Comparison of ENCODE assay signal across 1 cellular context in genomic region chr3:98877132-98877531, GRCh38.
TF ChIP-seq lines count a peak whose summit lies in the region.

No MANE protein-coding gene starts in this region.

TF ChIP-seq in HCT116, 20 proteins besides CTCF, POLR2A, EP300 and RAD21 (continued from another document):
- TF ChIP-seq, protein P1, sequence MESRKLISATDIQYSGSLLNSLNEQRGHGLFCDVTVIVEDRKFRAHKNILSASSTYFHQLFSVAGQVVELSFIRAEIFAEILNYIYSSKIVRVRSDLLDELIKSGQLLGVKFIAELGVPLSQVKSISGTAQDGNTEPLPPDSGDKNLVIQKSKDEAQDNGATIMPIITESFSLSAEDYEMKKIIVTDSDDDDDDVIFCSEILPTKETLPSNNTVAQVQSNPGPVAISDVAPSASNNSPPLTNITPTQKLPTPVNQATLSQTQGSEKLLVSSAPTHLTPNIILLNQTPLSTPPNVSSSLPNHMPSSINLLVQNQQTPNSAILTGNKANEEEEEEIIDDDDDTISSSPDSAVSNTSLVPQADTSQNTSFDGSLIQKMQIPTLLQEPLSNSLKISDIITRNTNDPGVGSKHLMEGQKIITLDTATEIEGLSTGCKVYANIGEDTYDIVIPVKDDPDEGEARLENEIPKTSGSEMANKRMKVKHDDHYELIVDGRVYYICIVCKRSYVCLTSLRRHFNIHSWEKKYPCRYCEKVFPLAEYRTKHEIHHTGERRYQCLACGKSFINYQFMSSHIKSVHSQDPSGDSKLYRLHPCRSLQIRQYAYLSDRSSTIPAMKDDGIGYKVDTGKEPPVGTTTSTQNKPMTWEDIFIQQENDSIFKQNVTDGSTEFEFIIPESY (IDR thresholded peaks at IDR 0.05; ENCODE audit: extremely low read depth, insufficient replicate concordance, low read length) = no peak
- TF ChIP-seq SRF (IDR thresholded peaks at IDR 0.05; ENCODE audit: low read depth) (no peak), ZNF274 (IDR thresholded peaks at IDR 0.05; ENCODE audit: low read depth, low read length) (no peak), TCF7L2 (IDR thresholded peaks at IDR 0.05; ENCODE audit: borderline replicate concordance, extremely low read depth, insufficient read depth, insufficient read length) (no peak), JUND (IDR thresholded peaks at IDR 0.05) (no peak), SIN3A (IDR thresholded peaks at IDR 0.05; ENCODE audit: low read depth) (no peak), CEBPB (IDR thresholded peaks at IDR 0.05; ENCODE audit: low read depth) (no peak)
- TF ChIP-seq, protein P2, sequence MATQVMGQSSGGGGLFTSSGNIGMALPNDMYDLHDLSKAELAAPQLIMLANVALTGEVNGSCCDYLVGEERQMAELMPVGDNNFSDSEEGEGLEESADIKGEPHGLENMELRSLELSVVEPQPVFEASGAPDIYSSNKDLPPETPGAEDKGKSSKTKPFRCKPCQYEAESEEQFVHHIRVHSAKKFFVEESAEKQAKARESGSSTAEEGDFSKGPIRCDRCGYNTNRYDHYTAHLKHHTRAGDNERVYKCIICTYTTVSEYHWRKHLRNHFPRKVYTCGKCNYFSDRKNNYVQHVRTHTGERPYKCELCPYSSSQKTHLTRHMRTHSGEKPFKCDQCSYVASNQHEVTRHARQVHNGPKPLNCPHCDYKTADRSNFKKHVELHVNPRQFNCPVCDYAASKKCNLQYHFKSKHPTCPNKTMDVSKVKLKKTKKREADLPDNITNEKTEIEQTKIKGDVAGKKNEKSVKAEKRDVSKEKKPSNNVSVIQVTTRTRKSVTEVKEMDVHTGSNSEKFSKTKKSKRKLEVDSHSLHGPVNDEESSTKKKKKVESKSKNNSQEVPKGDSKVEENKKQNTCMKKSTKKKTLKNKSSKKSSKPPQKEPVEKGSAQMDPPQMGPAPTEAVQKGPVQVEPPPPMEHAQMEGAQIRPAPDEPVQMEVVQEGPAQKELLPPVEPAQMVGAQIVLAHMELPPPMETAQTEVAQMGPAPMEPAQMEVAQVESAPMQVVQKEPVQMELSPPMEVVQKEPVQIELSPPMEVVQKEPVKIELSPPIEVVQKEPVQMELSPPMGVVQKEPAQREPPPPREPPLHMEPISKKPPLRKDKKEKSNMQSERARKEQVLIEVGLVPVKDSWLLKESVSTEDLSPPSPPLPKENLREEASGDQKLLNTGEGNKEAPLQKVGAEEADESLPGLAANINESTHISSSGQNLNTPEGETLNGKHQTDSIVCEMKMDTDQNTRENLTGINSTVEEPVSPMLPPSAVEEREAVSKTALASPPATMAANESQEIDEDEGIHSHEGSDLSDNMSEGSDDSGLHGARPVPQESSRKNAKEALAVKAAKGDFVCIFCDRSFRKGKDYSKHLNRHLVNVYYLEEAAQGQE (IDR thresholded peaks at IDR 0.05; ENCODE audit: low read depth) = no peak
